ENCODE assay signal across 9 cellular contexts in genomic region chr11:124740277-124740882, GRCh38. TPM values are rescaled to one million over a fixed set of nuclear protein-coding genes. Genes with fewer than 3 reads are reported as not detected.
DNase-seq lines count a peak whose midpoint lies in the region; ATAC-seq, FAIRE-seq and TF ChIP-seq lines count a peak whose summit lies in the region.
"Had no signal": no experiment of that assay in that cellular context is flagged by ENCODE, and none has a peak within 500 bp of the region (broad histone marks: within the 10 kb centered on the region; RNA-seq: fewer than 3 reads in every experiment).

No MANE protein-coding gene starts in this region.

- H3K27ac ChIP-seq in aorta (ENCODE audit: low read depth in 1 of 2, low read length in 2 of 2) = peak overlapping the region in 1 of 2 donors; percentile 2
- H3K27ac ChIP-seq: epithelial cell of prostate had no signal

- peak; percentile 74 for FAIRE-seq in GM12891 (lab: Jason Lieb, UNC)

- no peaks in the 10 kb centered on the region for H3K27me3 ChIP-seq in neuron (ENCODE audit: insufficient read depth, low read length)
- H3K27me3 ChIP-seq in aorta (ENCODE audit: control insufficient read depth in 1 of 2, insufficient read depth in 2 of 2, low read length in 1 of 2) = no peaks in the 10 kb centered on the region

- DNase-seq in GM12891 (ENCODE audit: insufficient read length, low spot score) = no peak
- DNase-seq in HFF-Myc (ENCODE audit: extremely low read depth, low read depth) = no peak
- DNase-seq in NCI-H1092 treated with DMSO at 0.1 percent for 48 hours (lab: John Stamatoyannopoulos, UW) = peak; percentile 45
- peak; percentile 48 to 50 for DNase-seq in activated CD4-positive, alpha-beta T cell treated with anti-CD3 and anti-CD28 coated beads, Interleukin-2, amount 50 U/mL, for 4 hours
- no peak for DNase-seq in epithelial cell of proximal tubule (ENCODE audit: low read depth)
- peak; percentile 73 to 87 for DNase-seq in aorta
- DNase-seq in midbrain (lab: John Stamatoyannopoulos, UW) = no peak

- 1% methylated on average over 36 to 37 of the region's 37 CpGs for WGBS in aorta, 2 donors

- no peak for TF ChIP-seq POLR2A in GM12891 (IDR thresholded peaks at IDR 0.05; ENCODE audit: low read depth, low read length)

- H3K36me3 ChIP-seq in neuron (ENCODE audit: insufficient read depth, low read length) (no peaks in the 10 kb centered on the region), aorta (ENCODE audit: control insufficient read depth in 1 of 2, insufficient read depth in 2 of 2, low read length in 1 of 2) (no peaks in the 10 kb centered on the region)

- H3K9me3 ChIP-seq in neuron (ENCODE audit: low read length) (peaks cover 3% of the 10 kb centered on the region), aorta (ENCODE audit: control insufficient read depth, low read length) (no peaks in the 10 kb centered on the region)

- peak; percentile 65 for ATAC-seq in aorta (ENCODE audit: low FRiP score)

- H3K4me3 ChIP-seq in HFF-Myc (replicated peaks; ENCODE audit: low read depth, low read length) (peak overlapping the region; percentile 52), epithelial cell of proximal tubule (ENCODE audit: low read depth, low read length) (peak overlapping the region; percentile 57), neuron (ENCODE audit: low read length) (peak overlapping the region; percentile 65), aorta (ENCODE audit: low read length in 2 of 2) (peak overlapping the region; percentile 62 to 77)

- intact Hi-C loops in aorta (cut with DNase I) = loop anchor here (5.0 kb wide), 2 partner anchors 68 to 73 kb away; partner anchors contain the start of genes SIAE (in 1 of the 2) and SPA17 (in 1 of the 2)

- H2AFZ ChIP-seq in neuron (ENCODE audit: low read depth, low read length) = peak overlapping the region; percentile 77

- H3K4me1 ChIP-seq in neuron (ENCODE audit: insufficient read depth, low read length) (peaks cover 26% of the 10 kb centered on the region), aorta (ENCODE audit: control insufficient read depth in 1 of 2, insufficient read depth in 2 of 2, low read length in 2 of 2) (no peaks in the 10 kb centered on the region)

- TF ChIP-seq CTCF in HFF-Myc (IDR thresholded peaks at IDR 0.05; ENCODE audit: low read depth, low read length, missing control alignments) (peak; percentile 29), epithelial cell of proximal tubule (conservative IDR thresholded peaks at IDR 0.05; ENCODE audit: low read depth, low read length) (peak; percentile 44)

TF ChIP-seq in GM12891, 5 proteins besides CTCF, POLR2A, EP300 and RAD21:
- TF ChIP-seq POLR2AphosphoS5 (IDR thresholded peaks at IDR 0.05; ENCODE audit: low read depth, low read length) (no peak), SPI1 (IDR thresholded peaks at IDR 0.05; ENCODE audit: low read depth, low read length) (0 out of 2 replicates have a peak, but pooled peaks have one; percentile 2), TAF1 (IDR thresholded peaks at IDR 0.05; ENCODE audit: low read depth, low read length) (no peak)
TF ChIP-seq in GM12891: peak in this region for 1.

RNA-seq across cellular contexts. Expression of gene NRGN, which starts 0.6 kb away (rescaled TPM):
- 1.4 TPM for polyA plus RNA-seq in GM12891 (2012; ENCODE audit: low read depth, missing spikeins)
- total RNA-seq in epithelial cell of proximal tubule (2.7 and 5.8 TPM in 2 replicates), aorta (10 to 100 TPM; 33.2 to 41.1 TPM)
- polyA plus RNA-seq in aorta = 10 to 100 TPM; 15.4 to 38.5 TPM

RNA-seq across cellular contexts. Expression of gene VSIG2, which starts 11.7 kb away (rescaled TPM):
- 0.13 TPM for polyA plus RNA-seq in GM12891 (2012; ENCODE audit: low read depth, missing spikeins)
- total RNA-seq in epithelial cell of proximal tubule = 0.29 and 0.40 TPM in 2 replicates
- 1 to 10 TPM; 3.8 to 6.9 TPM for total RNA-seq in aorta
- polyA plus RNA-seq in aorta = 1 to 10 TPM; 1.9 to 3.1 TPM

RNA-seq across cellular contexts. Expression of gene ESAM, which starts 21.7 kb away (rescaled TPM):
- polyA plus RNA-seq in GM12891 (2012; ENCODE audit: low read depth, missing spikeins) = 17.2 TPM
- total RNA-seq in epithelial cell of proximal tubule (1.8 and 9.9 TPM in 2 replicates), aorta (100 to 1,000 TPM in 1 of 2 donors, 10 to 100 TPM in 1; 95.1 to 182 TPM)
- 100 to 1,000 TPM in 1 of 2 donors, 10 to 100 TPM in 1; 33.2 to 110 TPM for polyA plus RNA-seq in aorta

RNA-seq across cellular contexts. Expression of gene MSANTD2, which starts 59.8 kb away (rescaled TPM):
- 2.7 TPM for polyA plus RNA-seq in GM12891 (2012; ENCODE audit: low read depth, missing spikeins)
- total RNA-seq in epithelial cell of proximal tubule (7.2 and 8.5 TPM in 2 replicates), aorta (10 to 100 TPM; 21.5 to 23.6 TPM)
- 10 to 100 TPM in 1 of 2 donors, 1 to 10 TPM in 1; 6.3 to 18.0 TPM for polyA plus RNA-seq in aorta

Comparison
In these comparisons a context has a peak if more than half of its experiments do, and no peak if none do; other contexts are left out.
1. DNase-seq: peak in NCI-H1092 treated with DMSO at 0.1 percent for 48 hours (single experiment), activated CD4-positive, alpha-beta T cell treated with anti-CD3 and anti-CD28 coated beads, Interleukin-2, amount 50 U/mL, for 4 hours (2 of 2) and aorta (2 of 2); none in GM12891 (single experiment), HFF-Myc (single experiment), epithelial cell of proximal tubule (single experiment) and midbrain (single experiment).
2. Peak in every context shown above with its lines, with median percentiles within 50 percentile points of each other: H3K4me3 ChIP-seq.